Comparison of ENCODE assay signal across 21 cellular contexts in genomic region chr12:31331242-31331641, GRCh38.
"Had no signal": no experiment of that assay in that cellular context is flagged by ENCODE, and none has a peak within 500 bp of the region (broad histone marks: within the 10 kb centered on the region; RNA-seq: fewer than 3 reads in every experiment).

No MANE protein-coding gene starts in this region.

- H3K27ac ChIP-seq: adrenal gland, gastrocnemius medialis, heart left ventricle, parathyroid adenoma, sigmoid colon had no signal

- H3K79me2 ChIP-seq: parathyroid adenoma had no signal

- H3K36me3 Mint-ChIP-seq: mesothelial cell of epicardium had no signal

- H3K9me3 ChIP-seq: adrenal gland, gastrocnemius medialis, heart left ventricle, sigmoid colon had no signal

- H3K4me1 ChIP-seq: gastrocnemius medialis had no signal

- H3K9me3 Mint-ChIP-seq: activated naive CD4-positive, alpha-beta T cell treated with anti-CD3 and anti-CD28 coated beads, Interleukin-2, amount 50 U/mL, for 72 hours; dendritic cell treated with granulocyte-macrophage colony-stimulating factor and Interleukin-4, amounts not matched to agents 40 ng/mL and 50 ng/mL, for 4 days; nephron had no signal

- ATAC-seq: activated CD4-positive, CD25-positive, alpha-beta regulatory T cell treated with anti-CD3 and anti-CD28 coated beads, Interleukin-2, amount 50 U/mL, for 24 hours; activated naive CD4-positive, alpha-beta T cell treated with anti-CD3 and anti-CD28 coated beads, Interleukin-2, amount 50 U/mL, for 72 hours; esophagus mucosa; gastrocnemius medialis; heart left ventricle; left lobe of liver had no signal

- DNase-seq: activated CD4-positive, alpha-beta T cell treated with anti-CD3 and anti-CD28 coated beads, Interleukin-2, amount 50 U/mL, for 1 hour; activated CD8-positive, alpha-beta memory T cell treated with anti-CD3 and anti-CD28 coated beads, Interleukin-2, amount 50 U/mL, for 48 hours; activated gamma-delta T cell; activated T-cell treated with anti-CD3 and anti-CD28 coated beads, Interleukin-2, amount 50 U/mL, for 48 hours; adrenal gland; effector CD8-positive, alpha-beta T cell; gastrocnemius medialis; heart left ventricle; kidney; sigmoid colon; stimulated activated CD4-positive, alpha-beta T cell treated with anti-CD3 and anti-CD28 coated beads, Interleukin-4, amount 100 ng/mL, for 4 hours; stimulated activated naive CD4-positive, alpha-beta T cell had no signal

- H3K4me3 ChIP-seq: adrenal gland, gastrocnemius medialis, heart left ventricle, lung, sigmoid colon had no signal

- H3K27ac Mint-ChIP-seq: activated naive CD4-positive, alpha-beta T cell treated with anti-CD3 and anti-CD28 coated beads, Interleukin-2, amount 50 U/mL, for 72 hours; dendritic cell treated with granulocyte-macrophage colony-stimulating factor and Interleukin-4, amounts not matched to agents 40 ng/mL and 50 ng/mL, for 4 days; mesothelial cell of epicardium; nephron had no signal

- H2AFZ ChIP-seq: parathyroid adenoma had no signal

- H3K9ac ChIP-seq: parathyroid adenoma had no signal

- H3K27me3 ChIP-seq: adrenal gland, gastrocnemius medialis, heart left ventricle, sigmoid colon had no signal

- H3K4me3 Mint-ChIP-seq: dendritic cell treated with granulocyte-macrophage colony-stimulating factor and Interleukin-4, amounts not matched to agents 40 ng/mL and 50 ng/mL, for 4 days; mesothelial cell of epicardium; nephron had no signal

- H3K36me3 ChIP-seq: adrenal gland, gastrocnemius medialis, heart left ventricle, sigmoid colon had no signal
